ENCODE assay signal across 8 cellular contexts in genomic region chr3:171772427-171773056, GRCh38. TPM values are rescaled to one million over a fixed set of nuclear protein-coding genes. Genes with fewer than 3 reads are reported as not detected.
A peak's percentile ranks its signal among the peaks of the same experiment; 100 is the strongest.
DNase-seq lines count a peak whose midpoint lies in the region; ATAC-seq, FAIRE-seq and TF ChIP-seq lines count a peak whose summit lies in the region.

No MANE protein-coding gene starts in this region.

- in situ Hi-C loops in brain microvascular endothelial cell (cut with HindIII; ENCODE audit: low pct_ligation_motif_present, low sequenced_read_pairs) = no loop called here

- H3K9me3 ChIP-seq in keratinocyte (ENCODE audit: control insufficient read depth, low read depth, low read length) = no peaks in the 10 kb centered on the region

- H3K79me2 ChIP-seq in keratinocyte (ENCODE audit: control insufficient read depth, insufficient read depth, low read length) = no peaks in the 10 kb centered on the region

- H3K4me3 ChIP-seq in GM12865 (ENCODE audit: low read depth, low read length) = no peak overlapping the region
- no peak overlapping the region for H3K4me3 ChIP-seq in brain microvascular endothelial cell (ENCODE audit: low read depth, low read length)
- H3K4me3 ChIP-seq in keratinocyte (ENCODE audit: control insufficient read depth in 2 of 3, extremely low read depth in 1 of 3, insufficient read depth in 2 of 3, low read depth in 1 of 3, low read length in 3 of 3) = no peak overlapping the region

- H3K27me3 ChIP-seq in brain microvascular endothelial cell (replicated peaks) = no peaks in the 10 kb centered on the region
- no peaks in the 10 kb centered on the region for H3K27me3 ChIP-seq in keratinocyte (ENCODE audit: control insufficient read depth, extremely low read depth, insufficient read depth, low read length)

- no peaks in the 10 kb centered on the region for H3K9me1 ChIP-seq in keratinocyte (ENCODE audit: control insufficient read depth, extremely low read depth, insufficient read depth, low read length)

- no peaks in the 10 kb centered on the region for H3K36me3 ChIP-seq in brain microvascular endothelial cell (replicated peaks)
- no peaks in the 10 kb centered on the region for H3K36me3 ChIP-seq in keratinocyte (ENCODE audit: control insufficient read depth in 2 of 2, extremely low read depth in 1 of 2, insufficient read depth in 2 of 2, low read length in 2 of 2)

- H3K27ac ChIP-seq in brain microvascular endothelial cell (no peak overlapping the region), keratinocyte (ENCODE audit: control insufficient read depth, insufficient read depth, low read length) (peak overlapping the region; percentile 66)

- TF ChIP-seq CTCF in GM12865 (IDR thresholded peaks at IDR 0.05; ENCODE audit: insufficient read depth, low read depth, low read length, missing control alignments) (peak; percentile 64), brain microvascular endothelial cell (IDR thresholded peaks at IDR 0.05; ENCODE audit: low read depth, low read length, missing control alignments) (peak; percentile 86), keratinocyte (optimal IDR thresholded peaks at IDR 0.05 in 1 of 3, IDR thresholded peaks at IDR 0.05 in 1 of 3, conservative IDR thresholded peaks at IDR 0.05 in 1 of 3; ENCODE audit: extremely low read depth in 1 of 3, insufficient read depth in 2 of 3, low read length in 3 of 3) (peak; percentile 60 to 77 (median 67))

- peak; percentile 43 for FAIRE-seq in keratinocyte (lab: Jason Lieb, UNC)

- H4K20me1 ChIP-seq in keratinocyte (ENCODE audit: control insufficient read depth, extremely low read depth, insufficient read depth, low read length) = no peaks in the 10 kb centered on the region

- no peak overlapping the region for H3K4me2 ChIP-seq in keratinocyte (ENCODE audit: control insufficient read depth, extremely low read depth, insufficient read depth, low read depth, low read length)

- peaks cover 17% of the 10 kb centered on the region for H3K4me1 ChIP-seq in keratinocyte (ENCODE audit: control insufficient read depth, extremely low read depth, insufficient read depth, low read length)

- DNase-seq in A172 (ENCODE audit: low spot score) = peak; percentile 60
- DNase-seq in GM12865 (ENCODE audit: low read depth) = peak; percentile 77
- peak; percentile 79 for DNase-seq in NCI-H1105 treated with DMSO at 0.1 percent for 48 hours (lab: John Stamatoyannopoulos, UW)
- peak; percentile 40 for DNase-seq in SKM-1 (lab: John Stamatoyannopoulos, UW; ENCODE audit: unreplicated experiment)
- peak; percentile 71 for DNase-seq in brain microvascular endothelial cell
- DNase-seq in keratinocyte (ENCODE audit: low read depth, low spot score) = no peak
- peak; percentile 24 to 28 for DNase-seq in stimulated activated CD4-positive, alpha-beta T cell treated with anti-CD3 and anti-CD28 coated beads, Interleukin-4, amount 100 ng/mL, for 4 hours

- H3K9ac ChIP-seq in keratinocyte (ENCODE audit: control insufficient read depth, extremely low read depth, insufficient read depth, low read length) = peak overlapping the region; percentile 9

- H2AFZ ChIP-seq in keratinocyte (ENCODE audit: control insufficient read depth, low read length) = no peak overlapping the region

- dilution Hi-C loops in keratinocyte (cut with MboI; ENCODE audit: extremely low pct_ligation_motif_present, low sequenced_read_pairs) = no loop called here

- no peak for ATAC-seq in HG03469 (IDR thresholded peaks at IDR 0.05; ENCODE audit: unreplicated experiment)

RNA-seq across cellular contexts. Expression of gene PLD1, which starts 37.7 kb away (rescaled TPM):
- 11.0 and 15.9 TPM in 2 replicates for total RNA-seq in A172 (2014; rRNA removed; shearing (Covaris generic))
- 8.1 to 18.1 TPM (median 14.7 TPM) in 3 replicates for polyA plus RNA-seq in keratinocyte
- 8.5 TPM for polyA plus RNA-seq in keratinocyte (2011; ENCODE audit: low read depth)
- 5.1 and 9.8 TPM in 2 replicates for polyA plus RNA-seq in keratinocyte (2011; cell fraction: cytosol; rRNA removed)
- 27.1 and 28.4 TPM in 2 replicates for polyA plus RNA-seq in keratinocyte (2011; cell fraction: nucleus; rRNA removed)
- 6.1 and 9.3 TPM in 2 replicates for polyA plus RNA-seq in keratinocyte (2012; ENCODE audit: low replicate concordance)
- polyA minus RNA-seq in keratinocyte = 3.9 to 67.5 TPM (median 38.3 TPM) in 3 replicates
- polyA minus RNA-seq in keratinocyte (2011; cell fraction: cytosol; rRNA and poly(A)+ RNA removed) = 5.9 TPM
- 51.8 and 109 TPM in 2 replicates for polyA minus RNA-seq in keratinocyte (2011; cell fraction: nucleus; rRNA and poly(A)+ RNA removed)
